In genomic region chr1:26949926-26950319, GRCh38 we compare ENCODE assay signal across 1 cellular context.
TF ChIP-seq lines count a peak whose summit lies in the region.

No MANE protein-coding gene starts in this region.

TF ChIP-seq in IMR-90, 13 proteins besides CTCF, POLR2A, EP300 and RAD21:
- no peak for TF ChIP-seq FOS (IDR thresholded peaks at IDR 0.05; ENCODE audit: low read depth, low read length)
- no peak for TF ChIP-seq BHLHE40 (IDR thresholded peaks at IDR 0.05; ENCODE audit: low read depth, low read length)
- no peak for TF ChIP-seq SMC3 (IDR thresholded peaks at IDR 0.05; ENCODE audit: low read depth, low read length)
- no peak for TF ChIP-seq MAFK (IDR thresholded peaks at IDR 0.05; ENCODE audit: low read depth, low read length)
- TF ChIP-seq CEBPB (IDR thresholded peaks at IDR 0.05; ENCODE audit: low read depth, low read length), result no peak
- no peak for TF ChIP-seq RCOR1 (IDR thresholded peaks at IDR 0.05; ENCODE audit: insufficient replicate concordance, low read length)
- no peak for TF ChIP-seq RFX5 (IDR thresholded peaks at IDR 0.05; ENCODE audit: low read depth, low read length)
- TF ChIP-seq CHD1 (IDR thresholded peaks at IDR 0.05; ENCODE audit: low read depth, low read length), result no peak
- TF ChIP-seq MAZ (IDR thresholded peaks at IDR 0.05; ENCODE audit: borderline replicate concordance, low read depth, low read length), result no peak
- TF ChIP-seq, protein P1, sequence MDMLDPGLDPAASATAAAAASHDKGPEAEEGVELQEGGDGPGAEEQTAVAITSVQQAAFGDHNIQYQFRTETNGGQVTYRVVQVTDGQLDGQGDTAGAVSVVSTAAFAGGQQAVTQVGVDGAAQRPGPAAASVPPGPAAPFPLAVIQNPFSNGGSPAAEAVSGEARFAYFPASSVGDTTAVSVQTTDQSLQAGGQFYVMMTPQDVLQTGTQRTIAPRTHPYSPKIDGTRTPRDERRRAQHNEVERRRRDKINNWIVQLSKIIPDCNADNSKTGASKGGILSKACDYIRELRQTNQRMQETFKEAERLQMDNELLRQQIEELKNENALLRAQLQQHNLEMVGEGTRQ (IDR thresholded peaks at IDR 0.05; ENCODE audit: low read depth, low read length), result no peak
- no peak for TF ChIP-seq ELK1 (IDR thresholded peaks at IDR 0.05; ENCODE audit: borderline replicate concordance, low read depth, low read length)
- TF ChIP-seq MXI1 (IDR thresholded peaks at IDR 0.05; ENCODE audit: borderline replicate concordance, low read depth, low read length), result no peak
- TF ChIP-seq NFE2L2 (IDR thresholded peaks at IDR 0.05; ENCODE audit: low read depth, low read length), result no peak
